8 cellular contexts compared by ENCODE assay signal in the genomic region with DNA sequence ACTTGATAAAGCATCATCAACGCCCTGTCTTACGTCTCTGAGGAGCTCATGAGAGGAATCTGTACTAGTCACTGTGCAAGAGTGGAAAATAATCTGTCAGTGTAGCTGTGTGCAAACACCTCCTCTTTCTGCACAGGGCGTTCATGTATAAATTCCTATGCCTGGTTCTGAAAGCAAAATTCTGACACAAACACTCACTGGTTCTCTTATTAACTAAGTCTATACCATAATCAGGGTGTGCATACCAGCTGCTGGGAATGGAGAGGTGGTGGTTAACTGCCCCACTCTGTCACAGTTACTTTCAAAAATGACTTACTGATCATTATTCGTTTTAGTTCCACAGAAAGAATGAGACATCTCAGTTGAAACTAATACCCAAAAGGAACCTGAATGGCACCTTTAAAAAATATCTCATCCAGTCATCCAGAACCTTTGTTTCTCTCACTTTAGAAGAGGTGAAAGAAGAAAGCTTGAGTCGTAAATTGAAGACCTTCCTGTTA. TPM values are rescaled to one million over a fixed set of nuclear protein-coding genes. Genes with fewer than 3 reads are reported as not detected.
DNase-seq lines count a peak whose midpoint lies in the region; ATAC-seq and TF ChIP-seq lines count a peak whose summit lies in the region.

No MANE protein-coding gene starts in this region.

- no peaks in the 10 kb centered on the region for H3F3A ChIP-seq in MM.1S (ENCODE audit: insufficient read depth, low read length)

- ATAC-seq in GM19023 (IDR thresholded peaks at IDR 0.05; ENCODE audit: unreplicated experiment) (peak; percentile 82), HG03103 (IDR thresholded peaks at IDR 0.05; ENCODE audit: low read depth, unreplicated experiment) (peak; percentile 62), HG03457 (IDR thresholded peaks at IDR 0.05; ENCODE audit: unreplicated experiment) (no peak)
- ATAC-seq in activated naive CD4-positive, alpha-beta T cell treated with anti-CD3 and anti-CD28 coated beads, Interleukin-2, amount 50 U/mL, for 72 hours, result peak; percentile 67 to 84

- H3K36me3 ChIP-seq in skeletal muscle satellite cell (ENCODE audit: insufficient read depth, low read length), result no peaks in the 10 kb centered on the region
- no peaks in the 10 kb centered on the region for H3K36me3 ChIP-seq in MM.1S (replicated peaks; ENCODE audit: insufficient read depth, low read length)

- no peak overlapping the region for H2AFZ ChIP-seq in MM.1S (ENCODE audit: low read length)

- H3K27me3 ChIP-seq in skeletal muscle satellite cell (ENCODE audit: control insufficient read depth, insufficient read depth, low read length), result no peaks in the 10 kb centered on the region
- no peaks in the 10 kb centered on the region for H3K27me3 ChIP-seq in MM.1S (replicated peaks; ENCODE audit: insufficient read depth, low read length)

- no peaks in the 10 kb centered on the region for H4K20me1 ChIP-seq in MM.1S (ENCODE audit: insufficient read depth, low read length)

- H3K27ac ChIP-seq in MM.1S (ENCODE audit: low read length), result no peak overlapping the region

- H3K9ac ChIP-seq in skeletal muscle satellite cell (ENCODE audit: low read depth, low read length), result no peak overlapping the region
- no peak overlapping the region for H3K9ac ChIP-seq in MM.1S (ENCODE audit: low read length)

- H3K4me3 ChIP-seq in skeletal muscle satellite cell (ENCODE audit: low read length) (no peak overlapping the region), MM.1S (ENCODE audit: low read length) (no peak overlapping the region)

- H3K4me2 ChIP-seq in skeletal muscle satellite cell (ENCODE audit: low read length) (peak overlapping the region; percentile 15), MM.1S (ENCODE audit: low read depth, low read length) (no peak overlapping the region)

- H3K4me1 ChIP-seq in skeletal muscle satellite cell (ENCODE audit: control insufficient read depth, insufficient read depth, low read length) (peaks cover 47% of the 10 kb centered on the region), MM.1S (ENCODE audit: low read length) (no peaks in the 10 kb centered on the region)

- H3K9me2 ChIP-seq in MM.1S (replicated peaks; ENCODE audit: insufficient read depth, low read length), result no peaks in the 10 kb centered on the region

- H3K9me3 ChIP-seq in skeletal muscle satellite cell (replicated peaks; ENCODE audit: low read length) (no peaks in the 10 kb centered on the region), MM.1S (replicated peaks; ENCODE audit: insufficient read depth, low read length) (no peaks in the 10 kb centered on the region)

- H3K27ac Mint-ChIP-seq in activated naive CD4-positive, alpha-beta T cell treated with anti-CD3 and anti-CD28 coated beads, Interleukin-2, amount 50 U/mL, for 72 hours, result peak overlapping the region; percentile 90 to 99

- H3K79me2 ChIP-seq in MM.1S (ENCODE audit: low read length), result no peaks in the 10 kb centered on the region

- peaks cover 0 to 6% of the 10 kb centered on the region in 2 donors for H3K9me3 Mint-ChIP-seq in activated naive CD4-positive, alpha-beta T cell treated with anti-CD3 and anti-CD28 coated beads, Interleukin-2, amount 50 U/mL, for 72 hours

- peaks cover 0 to 24% of the 10 kb centered on the region in 2 donors for H3K36me3 Mint-ChIP-seq in activated naive CD4-positive, alpha-beta T cell treated with anti-CD3 and anti-CD28 coated beads, Interleukin-2, amount 50 U/mL, for 72 hours

- DNase-seq in activated naive CD4-positive, alpha-beta T cell treated with anti-CD3 and anti-CD28 coated beads, Interleukin-2, amount 50 U/mL, for 72 hours (ENCODE audit: low spot score in 2 of 2), result peak in 1 of 2 donors; percentile 50
- no peak for DNase-seq in MM.1S
- no peak for DNase-seq in KG1 (lab: John Stamatoyannopoulos, UW)
- no peak for DNase-seq in activated effector memory CD4-positive, alpha-beta T cell treated with anti-CD3 and anti-CD28 coated beads, Interleukin-2, amount 50 U/mL, for 16 hours

- TF ChIP-seq CTCF in MM.1S (IDR thresholded peaks at IDR 0.05; ENCODE audit: low read length), result no peak

RNA-seq across cellular contexts. Expression of a gene that starts 35.7 kb away (rescaled TPM):
- 10 to 100 TPM; 21.8 to 43.1 TPM for total RNA-seq in activated naive CD4-positive, alpha-beta T cell treated with anti-CD3 and anti-CD28 coated beads, Interleukin-2, amount 50 U/mL, for 72 hours
- 20.3 and 22.9 TPM in 2 replicates for total RNA-seq in skeletal muscle satellite cell (2012; rRNA removed)
